Comparison of ENCODE assay signal across 38 cellular contexts in the genomic region with DNA sequence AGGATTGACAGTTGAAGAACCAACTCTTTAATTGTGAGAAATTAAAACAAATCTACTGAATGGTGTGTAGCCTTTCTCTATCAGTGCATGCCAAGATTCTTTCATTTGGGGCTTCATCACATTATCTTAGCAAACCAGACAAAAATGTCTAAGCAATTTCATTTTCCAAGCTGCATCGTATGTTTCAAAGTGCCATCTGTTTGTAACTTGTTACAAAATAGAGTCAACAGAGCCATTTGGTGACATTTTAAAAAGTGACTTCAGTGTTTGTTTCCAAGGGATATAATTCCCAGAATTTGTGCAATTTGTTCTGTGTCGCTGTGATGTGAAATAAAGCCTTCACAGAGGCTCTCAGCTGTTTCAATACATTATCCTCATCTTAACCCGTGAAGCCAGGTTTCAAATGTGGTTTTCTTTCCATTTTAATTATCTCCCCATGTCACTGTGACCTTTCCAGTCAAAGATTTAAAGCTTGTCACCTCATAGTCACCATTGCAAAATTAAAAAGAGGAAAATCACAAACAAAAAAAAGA. TPM values are rescaled to one million over a fixed set of nuclear protein-coding genes. Genes with fewer than 3 reads are reported as not detected.
"Had no signal": no experiment of that assay in that cellular context is flagged by ENCODE, and none has a peak within 500 bp of the region (broad histone marks: within the 10 kb centered on the region; RNA-seq: fewer than 3 reads in every experiment).

No MANE protein-coding gene starts in this region.

- H3K9me3 Mint-ChIP-seq: activated B cell treated with CpG ODN at 0.5 μM for 24 hours; activated CD8-positive, alpha-beta T cell treated with anti-CD3 and anti-CD28 coated beads for 36 hours; activated naive CD8-positive, alpha-beta T cell treated with anti-CD3 and anti-CD28 coated beads for 36 hours; activated T-helper 17 cell treated with anti-CD3 and anti-CD28 coated beads, Interleukin-2, amount 50 U/mL, for 72 hours; IgD-negative memory B cell had no signal

- H2AFZ ChIP-seq: PC-9 had no signal

- H3K4me1 Mint-ChIP-seq: activated T-helper 17 cell treated with anti-CD3 and anti-CD28 coated beads, Interleukin-2, amount 50 U/mL, for 72 hours had no signal

- DNase-seq: activated B cell treated with CpG ODN at 0.5 μM for 24 hours; activated CD4-positive, alpha-beta T cell treated with anti-CD3 and anti-CD28 coated beads for 48 hours; activated CD4-positive, CD25-positive, alpha-beta regulatory T cell treated with anti-CD3 and anti-CD28 coated beads, Interleukin-2, amount 50 U/mL, for 72 hours; activated CD8-positive, alpha-beta T cell treated with anti-CD3 and anti-CD28 coated beads for 36 hours; activated effector memory CD4-positive, alpha-beta T cell treated with anti-CD3 and anti-CD28 coated beads, Interleukin-2, amount 50 U/mL, for 16 hours; activated naive CD4-positive, alpha-beta T cell; activated naive CD4-positive, alpha-beta T cell treated with anti-CD3 and anti-CD28 coated beads, Interleukin-2, amount 50 U/mL, for 16 hours; activated naive CD8-positive, alpha-beta T cell treated with anti-CD3 and anti-CD28 coated beads for 36 hours; activated T-cell treated with anti-CD3 and anti-CD28 coated beads, Interleukin-2, amount 50 U/mL, for 1 hour; activated T-cell treated with anti-CD3 and anti-CD28 coated beads, Interleukin-2, amount 50 U/mL, for 72 hours; amniotic stem cell; Karpas-422; KBM-7; NCI-H1048; NCI-H1105 treated with DMSO at 0.1 percent for 48 hours; NCI-H1436; NCI-H1694; NCI-H1930; NCI-H2081 treated with DMSO at 0.1 percent for 48 hours; NCI-H345; NCI-H510A; NCI-H526; NCI-H748 treated with DMSO at 0.1 percent for 48 hours; NK-92 treated with Interleukin-12 subunit alpha and Interleukin-12 subunit beta, amount 100 ng/mL, for 24 hours; PC-9; SIG-M5; SW 1271; T-helper 1 cell; T-helper 2 cell; T-helper 9 cell had no signal

- H3K27me3 ChIP-seq: ascending aorta, breast epithelium had no signal

- H3K36me3 ChIP-seq: ascending aorta, breast epithelium had no signal

- ATAC-seq: activated CD8-positive, alpha-beta T cell treated with anti-CD3 and anti-CD28 coated beads for 36 hours; activated T-cell treated with anti-CD3 and anti-CD28 coated beads, Interleukin-2, amount 50 U/mL, for 72 hours; activated T-helper 17 cell treated with anti-CD3 and anti-CD28 coated beads, Interleukin-2, amount 50 U/mL, for 72 hours; Right ventricle myocardium inferior had no signal

- H3K4me1 ChIP-seq: breast epithelium had no signal

- H3K27ac Mint-ChIP-seq: activated B cell treated with CpG ODN at 0.5 μM for 24 hours; activated CD8-positive, alpha-beta T cell treated with anti-CD3 and anti-CD28 coated beads for 36 hours; activated naive CD8-positive, alpha-beta T cell treated with anti-CD3 and anti-CD28 coated beads for 36 hours; activated T-cell treated with anti-CD3 and anti-CD28 coated beads, Interleukin-2, amount 50 U/mL, for 72 hours; activated T-helper 17 cell treated with anti-CD3 and anti-CD28 coated beads, Interleukin-2, amount 50 U/mL, for 72 hours; IgD-negative memory B cell had no signal

- H3K4me3 Mint-ChIP-seq: activated B cell treated with CpG ODN at 0.5 μM for 24 hours; activated CD8-positive, alpha-beta T cell treated with anti-CD3 and anti-CD28 coated beads for 36 hours; activated naive CD8-positive, alpha-beta T cell treated with anti-CD3 and anti-CD28 coated beads for 36 hours; activated T-cell treated with anti-CD3 and anti-CD28 coated beads, Interleukin-2, amount 50 U/mL, for 72 hours; activated T-helper 17 cell treated with anti-CD3 and anti-CD28 coated beads, Interleukin-2, amount 50 U/mL, for 72 hours; IgD-negative memory B cell had no signal

- H3K4me3 ChIP-seq: ascending aorta, breast epithelium, PC-9 had no signal

- H3K4me2 ChIP-seq: PC-9 had no signal

- H3K27me3 Mint-ChIP-seq: activated B cell treated with CpG ODN at 0.5 μM for 24 hours; activated CD8-positive, alpha-beta T cell treated with anti-CD3 and anti-CD28 coated beads for 36 hours; activated naive CD8-positive, alpha-beta T cell treated with anti-CD3 and anti-CD28 coated beads for 36 hours had no signal

- H3K36me3 Mint-ChIP-seq: activated naive CD8-positive, alpha-beta T cell treated with anti-CD3 and anti-CD28 coated beads for 36 hours had no signal

- H3K27ac ChIP-seq: breast epithelium, PC-9, RWPE1, VCaP had no signal

- H3K9me3 ChIP-seq: ascending aorta, breast epithelium had no signal

RNA-seq across cellular contexts. Expression of gene C1QTNF7, which starts 46.0 kb away (rescaled TPM):
- total RNA-seq: activated B cell treated with CpG ODN at 0.5 μM for 24 hours; activated CD8-positive, alpha-beta T cell treated with anti-CD3 and anti-CD28 coated beads for 36 hours; activated naive CD8-positive, alpha-beta T cell treated with anti-CD3 and anti-CD28 coated beads for 36 hours; activated T-cell treated with anti-CD3 and anti-CD28 coated beads, Interleukin-2, amount 50 U/mL, for 72 hours; activated T-helper 17 cell treated with anti-CD3 and anti-CD28 coated beads, Interleukin-2, amount 50 U/mL, for 72 hours; MCF 10A; PC-9 had no signal
- polyA plus RNA-seq: IgD-negative memory B cell had no signal
